11 cellular contexts compared by ENCODE assay signal in genomic region chr1:43522776-43523480, GRCh38. TPM values are rescaled to one million over a fixed set of nuclear protein-coding genes. Genes with fewer than 3 reads are reported as not detected.
DNase-seq lines count a peak whose midpoint lies in the region; ATAC-seq, FAIRE-seq and TF ChIP-seq lines count a peak whose summit lies in the region.
"Had no signal": no experiment of that assay in that cellular context is flagged by ENCODE, and none has a peak within 500 bp of the region (broad histone marks: within the 10 kb centered on the region; RNA-seq: fewer than 3 reads in every experiment).

No MANE protein-coding gene starts in this region.

- no peak for TF ChIP-seq CTCF in MCF 10A (IDR thresholded peaks at IDR 0.05; ENCODE audit: unreplicated experiment)

- FAIRE-seq in GM12891 (lab: Jason Lieb, UNC), result no peak
- FAIRE-seq: G401.6 had no signal

- no peak for TF ChIP-seq POLR2A in GM12891 (IDR thresholded peaks at IDR 0.05; ENCODE audit: low read depth, low read length)

- DNase-seq in DMS53 treated with DMSO at 0.1 percent for 48 hours (lab: John Stamatoyannopoulos, UW; ENCODE audit: unreplicated experiment) (peak; percentile 98), NCI-H226 (peak; percentile 97), MCF 10A (ENCODE audit: unreplicated experiment) (peak; percentile 94), mucosa of gallbladder (ENCODE audit: low spot score) (peak; percentile 75), HEK293T (ENCODE audit: extremely low spot score) (no peak), GM12891 (ENCODE audit: insufficient read length, low spot score) (no peak)
- no peak for DNase-seq in activated naive CD4-positive, alpha-beta T cell (lab: John Stamatoyannopoulos, UW)
- DNase-seq: activated naive CD4-positive, alpha-beta T cell treated with Interleukin-2 at 50 U/mL for 16 hours had no signal

- peak overlapping the region; percentile 24 for H3K27ac Mint-ChIP-seq in MCF 10A (ENCODE audit: low read depth, unreplicated experiment)

- no TSS peak for BruUV-seq in MCF 10A (replicated peaks; lab: Mats Ljungman, UMichigan)

- no peak overlapping the region for H3K4me3 Mint-ChIP-seq in MCF 10A (ENCODE audit: unreplicated experiment)

- no peaks in the 10 kb centered on the region for H3K27me3 Mint-ChIP-seq in MCF 10A (ENCODE audit: insufficient read depth, unreplicated experiment)

- no peak for ATAC-seq in GM21619 (IDR thresholded peaks at IDR 0.05; ENCODE audit: unreplicated experiment)
- ATAC-seq: gastroesophageal sphincter had no signal

- H3K9me3 Mint-ChIP-seq in MCF 10A (ENCODE audit: unreplicated experiment), result no peaks in the 10 kb centered on the region

- POLR2A ChIA-PET in MCF 10A (lab: Yijun Ruan, JAX), result interaction anchor here (1.2 to 2.3 kb wide), 2 partner anchors 128 to 186 kb away, joined by 3 to 10 read pairs; partner anchors contain the start of gene KDM4A
- POLR2A ChIA-PET in HEK293T (lab: Yijun Ruan, JAX), result no interaction called here

- peaks cover 29% of the 10 kb centered on the region for H3K4me1 Mint-ChIP-seq in MCF 10A (ENCODE audit: insufficient read depth, unreplicated experiment)

- no peaks in the 10 kb centered on the region for H3K36me3 Mint-ChIP-seq in MCF 10A (ENCODE audit: insufficient read depth, unreplicated experiment)

- CTCF ChIA-PET in MCF 10A (lab: Yijun Ruan, JAX) (interaction anchor here (0.6 to 0.7 kb wide), 2 partner anchors 243 to 867 kb away, joined by 3 read pairs; no protein-coding TSS in a partner anchor), HEK293T (lab: Yijun Ruan, JAX) (no interaction called here)

- intact Hi-C loops in MCF 10A (cut with micrococcal nuclease), result no loop called here

TF ChIP-seq in HEK293T, 16 proteins besides CTCF, POLR2A, EP300 and RAD21:
- no peak for TF ChIP-seq NFRKB (IDR thresholded peaks at IDR 0.05)
- TF ChIP-seq PKNOX1 (IDR thresholded peaks at IDR 0.05), result no peak

TF ChIP-seq in GM12891, 5 proteins besides CTCF, POLR2A, EP300 and RAD21:
- TF ChIP-seq TAF1 (IDR thresholded peaks at IDR 0.05; ENCODE audit: low read depth, low read length) (no peak), POLR2AphosphoS5 (IDR thresholded peaks at IDR 0.05; ENCODE audit: low read depth, low read length) (no peak), SPI1 (IDR thresholded peaks at IDR 0.05; ENCODE audit: low read depth, low read length) (no peak), PAX5 (IDR thresholded peaks at IDR 0.05; ENCODE audit: insufficient read depth, low read length, severe bottlenecking) (no peak), POU2F2 (IDR thresholded peaks at IDR 0.05; ENCODE audit: low read depth, low read length) (no peak)
TF ChIP-seq in GM12891: peak in this region for 0.

RNA-seq across cellular contexts. Expression of gene PTPRF, which starts 7.8 kb away (rescaled TPM):
- total RNA-seq in MCF 10A (2022) (67.2 and 87.1 TPM in 2 replicates), mucosa of gallbladder (478 TPM)
- 2.8 TPM for polyA plus RNA-seq in GM12891 (2012; ENCODE audit: low read depth, missing spikeins)

Comparison
In these comparisons a context has a peak if more than half of its experiments do, and no peak if none do; other contexts are left out.
1. DNase-seq: peak in DMS53 treated with DMSO at 0.1 percent for 48 hours (single experiment), NCI-H226 (single experiment), MCF 10A (single experiment) and mucosa of gallbladder (single experiment); none in HEK293T (single experiment), GM12891 (single experiment) and activated naive CD4-positive, alpha-beta T cell (0 of 4).